2 cellular contexts compared by ENCODE assay signal in genomic region chr19:45494261-45494916, GRCh38.
TF ChIP-seq lines count a peak whose summit lies in the region.

No MANE protein-coding gene starts in this region.

TF ChIP-seq in K562, 482 proteins besides CTCF, POLR2A, EP300 and RAD21:
- TF ChIP-seq COPS2 (conservative IDR thresholded peaks at IDR 0.05): no peak

TF ChIP-seq in neural cell, 6 proteins besides CTCF, POLR2A, EP300 and RAD21:
- TF ChIP-seq EZH2 (IDR thresholded peaks at IDR 0.05; ENCODE audit: borderline replicate concordance, insufficient read depth, low read length, poor library complexity, severe bottlenecking) (no peak), SMC3 (conservative IDR thresholded peaks at IDR 0.05; ENCODE audit: poor library complexity) (no peak), REST (IDR thresholded peaks at IDR 0.05; ENCODE audit: borderline replicate concordance) (no peak), MXI1 (conservative IDR thresholded peaks at IDR 0.05; ENCODE audit: poor library complexity, severe bottlenecking) (no peak), TAF1 (IDR thresholded peaks at IDR 0.05; ENCODE audit: low read depth) (no peak), POLR2AphosphoS5 (IDR thresholded peaks at IDR 0.05) (no peak)
TF ChIP-seq in neural cell: peak in this region for 0.
